Comparison of ENCODE assay signal across 29 cellular contexts in the genomic region with DNA sequence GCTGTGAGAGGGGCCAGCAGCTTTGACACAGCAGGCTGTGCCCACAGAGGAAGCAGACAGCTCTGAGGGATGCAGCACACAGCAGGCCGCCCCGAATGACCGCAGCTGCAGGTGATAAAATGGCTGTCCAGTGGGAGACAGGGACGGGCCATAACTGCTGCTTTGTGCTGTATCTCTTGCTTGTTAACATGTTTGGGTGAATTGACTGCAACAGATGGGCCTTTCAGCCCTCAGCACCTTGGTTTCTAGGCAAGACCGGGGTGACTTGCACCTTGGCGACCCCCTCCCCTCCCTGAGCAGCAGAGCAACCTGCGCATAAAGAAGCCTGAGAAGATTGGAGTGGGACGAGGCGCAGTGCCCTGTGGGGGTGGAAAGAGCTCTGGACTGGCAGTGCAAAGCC.
"Had no signal": no experiment of that assay in that cellular context is flagged by ENCODE, and none has a peak within 500 bp of the region (broad histone marks: within the 10 kb centered on the region; RNA-seq: fewer than 3 reads in every experiment).

No MANE protein-coding gene starts in this region.

- H3K9me3 ChIP-seq: ascending aorta, body of pancreas, MG63, Peyer's patch had no signal

- ATAC-seq: activated T-cell treated with anti-CD3 and anti-CD28 coated beads, Interleukin-2, amount 50 U/mL, for 72 hours; body of pancreas; T-helper 17 cell; WTC11 had no signal

- H3K4me3 ChIP-seq: ascending aorta, body of pancreas, MG63, Peyer's patch had no signal

- H3K27me3 Mint-ChIP-seq: activated CD4-positive, alpha-beta memory T cell treated with anti-CD3 and anti-CD28 coated beads for 36 hours; activated CD4-positive, alpha-beta T cell treated with anti-CD3 and anti-CD28 coated beads, Interleukin-2, amount 10 ng/mL, durations not matched to agents 24 days and 14 days; activated naive CD4-positive, alpha-beta T cell treated with anti-CD3 and anti-CD28 coated beads, Interleukin-2, amount 50 U/mL, for 24 hours; central memory CD8-positive, alpha-beta T cell; T-helper 17 cell had no signal

- H3K4me1 Mint-ChIP-seq: activated naive CD4-positive, alpha-beta T cell treated with anti-CD3 and anti-CD28 coated beads, Interleukin-2, amount 50 U/mL, for 24 hours; WTC11 had no signal

- H3K27ac Mint-ChIP-seq: activated CD4-positive, alpha-beta memory T cell treated with anti-CD3 and anti-CD28 coated beads for 36 hours; activated naive CD4-positive, alpha-beta T cell treated with anti-CD3 and anti-CD28 coated beads, Interleukin-2, amount 50 U/mL, for 24 hours; activated T-cell treated with anti-CD3 and anti-CD28 coated beads, Interleukin-2, amount 50 U/mL, for 72 hours had no signal

- DNase-seq: activated CD4-positive, alpha-beta memory T cell treated with anti-CD3 and anti-CD28 coated beads for 36 hours; activated CD4-positive, alpha-beta T cell treated with anti-CD3 and anti-CD28 coated beads for 1 hour; activated CD4-positive, alpha-beta T cell treated with anti-CD3 and anti-CD28 coated beads, Interleukin-2, amount 10 ng/mL, durations not matched to agents 24 days and 14 days; activated CD8-positive, alpha-beta memory T cell treated with anti-CD3 and anti-CD28 coated beads for 24 hours; activated effector memory CD4-positive, alpha-beta T cell treated with Interleukin-2 at 50 U/mL for 16 hours; activated naive CD4-positive, alpha-beta T cell; activated T-cell treated with anti-CD3 and anti-CD28 coated beads, Interleukin-2, amount 50 U/mL, for 72 hours; amniotic stem cell; body of pancreas; MG63; MV-4-11; NCI-H1092 treated with DMSO at 0.1 percent for 48 hours; NCI-H1417 treated with DMSO at 0.1 percent for 48 hours; NCI-H1694; NCI-H2029; NCI-H2107; NCI-H2171 treated with DMSO at 0.1 percent for 48 hours; NCI-H226; NCI-H69; NK-92 treated with Interleukin-12 subunit alpha and Interleukin-12 subunit beta, amount 100 ng/mL, for 24 hours; Peyer's patch; SHP77 treated with DMSO at 0.1 percent for 48 hours; T-helper 17 cell; T-helper 9 cell had no signal

- H3K4me1 ChIP-seq: ascending aorta, body of pancreas, Peyer's patch had no signal

- H3K27ac ChIP-seq: ascending aorta, body of pancreas, Peyer's patch had no signal

- H3K4me3 Mint-ChIP-seq: activated CD4-positive, alpha-beta memory T cell treated with anti-CD3 and anti-CD28 coated beads for 36 hours; activated CD4-positive, alpha-beta T cell treated with anti-CD3 and anti-CD28 coated beads, Interleukin-2, amount 10 ng/mL, durations not matched to agents 24 days and 14 days; activated naive CD4-positive, alpha-beta T cell treated with anti-CD3 and anti-CD28 coated beads, Interleukin-2, amount 50 U/mL, for 24 hours; activated T-cell treated with anti-CD3 and anti-CD28 coated beads, Interleukin-2, amount 50 U/mL, for 72 hours; central memory CD8-positive, alpha-beta T cell; T-helper 17 cell; WTC11 had no signal

- FAIRE-seq: bronchial epithelial cell had no signal

- H3K27me3 ChIP-seq: ascending aorta, body of pancreas, MG63, Peyer's patch had no signal

- H3K9me3 Mint-ChIP-seq: activated CD4-positive, alpha-beta memory T cell treated with anti-CD3 and anti-CD28 coated beads for 36 hours; activated CD4-positive, alpha-beta T cell treated with anti-CD3 and anti-CD28 coated beads, Interleukin-2, amount 10 ng/mL, durations not matched to agents 24 days and 14 days; activated naive CD4-positive, alpha-beta T cell treated with anti-CD3 and anti-CD28 coated beads, Interleukin-2, amount 50 U/mL, for 24 hours; activated T-cell treated with anti-CD3 and anti-CD28 coated beads, Interleukin-2, amount 50 U/mL, for 72 hours; central memory CD8-positive, alpha-beta T cell; WTC11 had no signal
